14 cellular contexts compared by ENCODE assay signal in the genomic region with DNA sequence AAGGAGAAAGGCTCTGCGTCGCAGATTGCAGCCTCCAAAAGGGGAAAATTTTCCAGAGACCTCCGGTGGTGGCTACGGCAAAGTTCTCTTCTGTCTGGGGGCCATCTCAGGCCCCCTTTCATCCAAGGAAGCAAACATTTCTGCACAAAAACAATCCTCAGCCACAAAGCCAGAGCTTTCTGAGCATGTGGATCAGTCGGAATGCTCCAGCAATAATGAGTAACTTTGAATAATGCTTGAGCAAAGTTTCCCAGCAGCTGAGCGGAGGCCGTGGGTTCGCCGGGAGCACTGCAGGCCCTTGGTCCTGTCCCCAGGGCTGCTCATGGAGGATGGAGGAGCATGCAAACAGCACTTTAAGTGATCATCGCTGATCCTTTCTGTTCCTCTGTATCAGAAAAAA.
DNase-seq lines count a peak whose midpoint lies in the region; ATAC-seq and TF ChIP-seq lines count a peak whose summit lies in the region.
"Had no signal": no experiment of that assay in that cellular context is flagged by ENCODE, and none has a peak within 500 bp of the region (broad histone marks: within the 10 kb centered on the region; RNA-seq: fewer than 3 reads in every experiment).

No MANE protein-coding gene starts in this region.

- no peaks in the 10 kb centered on the region for H3K36me3 Mint-ChIP-seq in osteocyte (ENCODE audit: unreplicated experiment)

- no peak overlapping the region for H3K4me3 ChIP-seq in vagina
- H3K4me3 ChIP-seq: BLaER1, GM23338 had no signal

- no peak overlapping the region for H3K4me3 Mint-ChIP-seq in osteocyte (ENCODE audit: unreplicated experiment)
- H3K4me3 Mint-ChIP-seq: GM23338, H9 had no signal

- H3K9me3 ChIP-seq in vagina = no peaks in the 10 kb centered on the region
- H3K9me3 ChIP-seq: BLaER1 had no signal

- TF ChIP-seq CTCF in osteocyte (IDR thresholded peaks at IDR 0.05) = no peak
- no peak for TF ChIP-seq CTCF in vagina (IDR thresholded peaks at IDR 0.05)

- H3K4me1 Mint-ChIP-seq in osteocyte (ENCODE audit: unreplicated experiment) = no peaks in the 10 kb centered on the region

- intact Hi-C loops in vagina (cut with DNase I) = no loop called here

- H3K27me3 ChIP-seq in vagina = peaks cover 6% of the 10 kb centered on the region

- H3K4me1 ChIP-seq in vagina = no peaks in the 10 kb centered on the region

- H3K27ac ChIP-seq in vagina = no peak overlapping the region
- H3K27ac ChIP-seq: BLaER1 had no signal

- H3K9me3 Mint-ChIP-seq in osteocyte (ENCODE audit: unreplicated experiment) = peaks cover 9% of the 10 kb centered on the region
- H3K9me3 Mint-ChIP-seq: GM23338 had no signal

- H3K27me3 Mint-ChIP-seq in osteocyte (ENCODE audit: unreplicated experiment) = peaks cover 41% of the 10 kb centered on the region

- H3K36me3 ChIP-seq in vagina = no peaks in the 10 kb centered on the region
- H3K36me3 ChIP-seq: BLaER1 had no signal

- peak; percentile 11 for DNase-seq in activated CD8-positive, alpha-beta memory T cell treated with anti-CD3 and anti-CD28 coated beads for 24 hours
- no peak for DNase-seq in activated CD8-positive, alpha-beta memory T cell treated with anti-CD3 and anti-CD28 coated beads, Interleukin-2, amount 50 U/mL, for 4 hours
- DNase-seq in ecto neural progenitor cell (ENCODE audit: low spot score) = peak; percentile 36
- DNase-seq in osteocyte (ENCODE audit: extremely low spot score, unreplicated experiment) = peak; percentile 69
- DNase-seq in vagina (ENCODE audit: extremely low spot score in 2 of 2) = peak; percentile 25 to 31
- DNase-seq in iPS-NIHi7 (ENCODE audit: extremely low spot score) = no peak
- DNase-seq: 8988T, AML-193, Calu3, DMS 273 treated with DMSO at 0.1 percent for 48 hours, H9 had no signal

- H3K27ac Mint-ChIP-seq in osteocyte (ENCODE audit: unreplicated experiment) = no peak overlapping the region
- H3K27ac Mint-ChIP-seq: GM23338, H9 had no signal

- no peak for TF ChIP-seq POLR2A in vagina (IDR thresholded peaks at IDR 0.05)

- no peak for ATAC-seq in HG03095 (IDR thresholded peaks at IDR 0.05; ENCODE audit: unreplicated experiment)
- ATAC-seq: GM23338 had no signal

Comparison
In these comparisons a context has a peak if more than half of its experiments do, and no peak if none do; other contexts are left out.
1. DNase-seq: peak in activated CD8-positive, alpha-beta memory T cell treated with anti-CD3 and anti-CD28 coated beads for 24 hours (single experiment), ecto neural progenitor cell (single experiment), osteocyte (single experiment) and vagina (2 of 2); none in activated CD8-positive, alpha-beta memory T cell treated with anti-CD3 and anti-CD28 coated beads, Interleukin-2, amount 50 U/mL, for 4 hours (single experiment) and iPS-NIHi7 (single experiment).